1 cellular context compared by ENCODE assay signal in the genomic region with DNA sequence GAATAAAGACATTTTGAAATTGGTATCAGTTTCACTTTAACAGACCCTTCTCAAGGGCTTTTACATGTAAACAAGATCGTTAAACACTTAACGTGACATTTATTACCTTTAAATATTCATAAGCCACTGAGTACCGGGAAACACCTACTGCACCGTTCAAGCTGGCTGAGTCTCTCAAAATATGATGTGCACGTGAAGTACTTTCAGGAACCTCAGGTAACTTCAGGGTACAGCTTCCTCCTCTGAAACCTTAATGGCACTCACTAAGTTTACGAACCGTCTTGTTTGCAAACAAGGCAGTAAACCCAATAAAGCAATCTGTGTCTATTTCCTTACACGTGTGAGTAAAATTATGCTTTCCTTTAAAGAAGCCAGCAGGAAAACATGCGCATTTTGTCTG.
TF ChIP-seq lines count a peak whose summit lies in the region.

No MANE protein-coding gene starts in this region.

TF ChIP-seq in GM23338, 12 proteins besides CTCF, POLR2A, EP300 and RAD21:
- TF ChIP-seq POLR2AphosphoS5 (IDR thresholded peaks at IDR 0.05; ENCODE audit: low read depth) (no peak), EZH2 (IDR thresholded peaks at IDR 0.05; ENCODE audit: low read depth, unreplicated experiment) (no peak), STAT1 (IDR thresholded peaks at IDR 0.05; ENCODE audit: unreplicated experiment) (no peak), EZH2phosphoT487 (IDR thresholded peaks at IDR 0.05; ENCODE audit: unreplicated experiment) (no peak), CREB1 (CRISPR knock-in tag; IDR thresholded peaks at IDR 0.05; ENCODE audit: low read depth) (no peak), NANOG (IDR thresholded peaks at IDR 0.05; ENCODE audit: borderline replicate concordance) (no peak), REST (IDR thresholded peaks at IDR 0.05; ENCODE audit: unreplicated experiment) (no peak), JUNB (IDR thresholded peaks at IDR 0.05; ENCODE audit: unreplicated experiment) (no peak), ETS1 (IDR thresholded peaks at IDR 0.05) (no peak), ZNF331 (CRISPR knock-in tag; IDR thresholded peaks at IDR 0.05; ENCODE audit: low read depth) (no peak), ZNF462 (CRISPR knock-in tag; IDR thresholded peaks at IDR 0.05) (no peak), ZNF114 (CRISPR knock-in tag; IDR thresholded peaks at IDR 0.05) (no peak)
